In genomic region chr4:40190465-40190864, GRCh38 we compare ENCODE assay signal across 12 cellular contexts. TPM values are rescaled to one million over a fixed set of nuclear protein-coding genes. Genes with fewer than 3 reads are reported as not detected.
A peak's percentile ranks its signal among the peaks of the same experiment; 100 is the strongest.
DNase-seq lines count a peak whose midpoint lies in the region; ATAC-seq and TF ChIP-seq lines count a peak whose summit lies in the region.
"Had no signal": no experiment of that assay in that cellular context is flagged by ENCODE, and none has a peak within 500 bp of the region (broad histone marks: within the 10 kb centered on the region; RNA-seq: fewer than 3 reads in every experiment).

No MANE protein-coding gene starts in this region.

- H3K4me3 Mint-ChIP-seq in CD4-positive, alpha-beta T cell: peak overlapping the region; percentile 94
- H3K4me3 Mint-ChIP-seq in activated B cell treated with CpG ODN at 0.5 μM for 24 hours: peak overlapping the region; percentile 63
- peak overlapping the region in 6 of 8 donors; percentile 29 to 100 (median 98) for H3K4me3 Mint-ChIP-seq in naive B cell

- H3K27ac ChIP-seq in CD4-positive, alpha-beta T cell (ENCODE audit: low read depth, low read length): peak overlapping the region; percentile 99

- no peaks in the 10 kb centered on the region for H3K9me3 ChIP-seq in CD4-positive, alpha-beta T cell (ENCODE audit: control insufficient read depth, low read length)

- peaks cover 15% of the 10 kb centered on the region for H3K36me3 Mint-ChIP-seq in CD4-positive, alpha-beta T cell (ENCODE audit: low read depth)
- H3K36me3 Mint-ChIP-seq in activated B cell treated with CpG ODN at 0.5 μM for 24 hours (ENCODE audit: low read depth) (no peaks in the 10 kb centered on the region), naive B cell (no peaks in the 10 kb centered on the region)

- H3K4me1 Mint-ChIP-seq in CD4-positive, alpha-beta T cell (ENCODE audit: low read depth): peaks cover 80% of the 10 kb centered on the region
- H3K4me1 Mint-ChIP-seq in activated B cell treated with CpG ODN at 0.5 μM for 24 hours (peaks cover 94% of the 10 kb centered on the region), naive B cell (peaks cover 69 to 89% (median 82%) of the 10 kb centered on the region in 3 donors)

- CTCF ChIA-PET in CD4-positive, alpha-beta T cell (lab: Charles Lee): interaction anchor here (0.6 to 3.5 kb wide), 6 partner anchors 24 to 136 kb away, joined by 3 to 19 read pairs (median 4); no protein-coding TSS in a partner anchor
- CTCF ChIA-PET in activated B cell treated with CpG ODN at 0.5 μM for 24 hours (lab: Charles Lee): interaction anchor here (0.8 to 2.3 kb wide), 2 partner anchors 117 to 135 kb away, joined by 3 to 7 read pairs; no protein-coding TSS in a partner anchor

- DNase-seq in CD4-positive, alpha-beta T cell: no peak
- DNase-seq in activated B cell treated with CpG ODN at 0.5 μM for 24 hours (no peak), naive B cell (no peak), erythroblast (lab: John Stamatoyannopoulos, UW) (no peak), SHP77 treated with DMSO at 0.1 percent for 48 hours (lab: John Stamatoyannopoulos, UW) (no peak), AML-193 (lab: John Stamatoyannopoulos, UW) (no peak)
- DNase-seq: activated CD4-positive, CD25-positive, alpha-beta regulatory T cell treated with anti-CD3 and anti-CD28 coated beads, Interleukin-2, amount 50 U/mL, for 72 hours; NCI-H1048; NCI-H526 treated with DMSO at 0.1 percent for 48 hours; substantia nigra had no signal

- no peaks in the 10 kb centered on the region for H3K9me3 Mint-ChIP-seq in CD4-positive, alpha-beta T cell
- H3K9me3 Mint-ChIP-seq in activated B cell treated with CpG ODN at 0.5 μM for 24 hours (no peaks in the 10 kb centered on the region), naive B cell (no peaks in the 10 kb centered on the region)

- peak overlapping the region; percentile 99 for H3K27ac Mint-ChIP-seq in CD4-positive, alpha-beta T cell
- H3K27ac Mint-ChIP-seq in activated B cell treated with CpG ODN at 0.5 μM for 24 hours (peak overlapping the region; percentile 95), naive B cell (peak overlapping the region in 2 of 6 donors; percentile 76 to 100)

- no peaks in the 10 kb centered on the region for H3K27me3 ChIP-seq in CD4-positive, alpha-beta T cell (ENCODE audit: control insufficient read depth, insufficient read depth, low read length)

- peak overlapping the region; percentile 36 for H3K4me3 ChIP-seq in GM12875 (ENCODE audit: low read depth, low read length)

- TF ChIP-seq CTCF in CD4-positive, alpha-beta T cell (IDR thresholded peaks at IDR 0.05): no peak
- TF ChIP-seq CTCF in GM12875 (IDR thresholded peaks at IDR 0.05; ENCODE audit: borderline replicate concordance, insufficient read depth, low read depth, low read length) (no peak), activated B cell treated with CpG ODN at 0.5 μM for 24 hours (IDR thresholded peaks at IDR 0.05) (no peak)

- peaks cover 5% of the 10 kb centered on the region for H3K27me3 Mint-ChIP-seq in CD4-positive, alpha-beta T cell
- no peaks in the 10 kb centered on the region for H3K27me3 Mint-ChIP-seq in activated B cell treated with CpG ODN at 0.5 μM for 24 hours
- no peaks in the 10 kb centered on the region for H3K27me3 Mint-ChIP-seq in naive B cell

- no peak for TF ChIP-seq POLR2A in erythroblast (IDR thresholded peaks at IDR 0.05; ENCODE audit: low read length)

- intact Hi-C loops in CD4-positive, alpha-beta T cell (cut with DNase I, micrococcal nuclease): loop anchor here (5.0 kb wide), 2 partner anchors 38 to 133 kb away; partner anchors contain the start of gene N4BP2 (in 1 of the 2)
- intact Hi-C loops in activated B cell treated with CpG ODN at 0.5 μM for 24 hours (cut with micrococcal nuclease): loop anchor here (5.0 to 10.0 kb wide), 4 partner anchors 37 to 1386 kb away; partner anchors contain the start of genes TLR1 and TMEM156

- POLR2A ChIA-PET in CD4-positive, alpha-beta T cell (lab: Charles Lee): interaction anchor here (1.1 to 11.6 kb wide), 15 partner anchors 9 to 127 kb away, joined by 3 to 156 read pairs (median 7); no protein-coding TSS in a partner anchor
- POLR2A ChIA-PET in activated B cell treated with CpG ODN at 0.5 μM for 24 hours (lab: Charles Lee): interaction anchor here (0.6 to 11.7 kb wide), 10 partner anchors 7 to 1344 kb away, joined by 3 to 457 read pairs (median 4); partner anchors contain the start of gene RHOH

- ATAC-seq in CD4-positive, alpha-beta T cell (ENCODE audit: poor library complexity): no peak
- ATAC-seq in activated B cell treated with CpG ODN at 0.5 μM for 24 hours (ENCODE audit: low read depth): no peak
- no peak for ATAC-seq in naive B cell (ENCODE audit: low read depth in 2 of 2)

RNA-seq across cellular contexts. Expression of gene RHOH, which starts 6.4 kb away (rescaled TPM):
- 100 to 1,000 TPM; 302 to 317 TPM for total RNA-seq in CD4-positive, alpha-beta T cell
- 174 and 183 TPM in 2 replicates for total RNA-seq in activated B cell treated with CpG ODN at 0.5 μM for 24 hours
- 100 to 1,000 TPM; 411 to 590 (median 456) TPM for polyA plus RNA-seq in naive B cell (ENCODE audit: low read depth in 6 of 6)
- total RNA-seq: SK-MEL-5 had no signal
